8 cellular contexts compared by ENCODE assay signal in genomic region chrX:150587585-150588503, GRCh38. TPM values are rescaled to one million over a fixed set of nuclear protein-coding genes. Genes with fewer than 3 reads are reported as not detected.
DNase-seq lines count a peak whose midpoint lies in the region; ATAC-seq and TF ChIP-seq lines count a peak whose summit lies in the region.

No MANE protein-coding gene starts in this region.

- no peaks in the 10 kb centered on the region for H3F3A ChIP-seq in GM23338 (replicated peaks; ENCODE audit: low read depth)

- intact Hi-C loops in activated CD4-positive, alpha-beta T cell treated with anti-CD3 and anti-CD28 coated beads, Interleukin-2, amount 10 ng/mL, durations not matched to agents 24 days and 14 days (cut with micrococcal nuclease): loop anchor here (2.0 kb wide), 1 partner anchor 101 kb away; no protein-coding TSS in a partner anchor

- no peaks in the 10 kb centered on the region for H3K9me2 ChIP-seq in GM23338 (ENCODE audit: insufficient read depth)

- no peaks in the 10 kb centered on the region for H3K27me3 Mint-ChIP-seq in GM23338 (ENCODE audit: insufficient read depth, low read depth, poor library complexity)
- no peaks in the 10 kb centered on the region for H3K27me3 Mint-ChIP-seq in activated CD4-positive, alpha-beta T cell treated with anti-CD3 and anti-CD28 coated beads, Interleukin-2, amount 10 ng/mL, durations not matched to agents 24 days and 14 days

- ATAC-seq in GM23338 (no peak), GM18519 (IDR thresholded peaks at IDR 0.05; ENCODE audit: low FRiP score, unreplicated experiment) (no peak), HG02870 (IDR thresholded peaks at IDR 0.05; ENCODE audit: unreplicated experiment) (no peak)

- H3K27ac Mint-ChIP-seq in GM23338: no peak overlapping the region
- no peak overlapping the region for H3K27ac Mint-ChIP-seq in activated CD4-positive, alpha-beta T cell treated with anti-CD3 and anti-CD28 coated beads, Interleukin-2, amount 10 ng/mL, durations not matched to agents 24 days and 14 days

- no peaks in the 10 kb centered on the region for H3K79me2 ChIP-seq in GM23338 (replicated peaks; ENCODE audit: insufficient read depth)

- no peak overlapping the region for H3K4me3 Mint-ChIP-seq in GM23338
- no peak overlapping the region for H3K4me3 Mint-ChIP-seq in activated CD4-positive, alpha-beta T cell treated with anti-CD3 and anti-CD28 coated beads, Interleukin-2, amount 10 ng/mL, durations not matched to agents 24 days and 14 days

- peaks cover 3% of the 10 kb centered on the region; the same call in 2 of the 3 replicates for H3K4me1 Mint-ChIP-seq in GM23338
- H3K4me1 Mint-ChIP-seq in activated CD4-positive, alpha-beta T cell treated with anti-CD3 and anti-CD28 coated beads, Interleukin-2, amount 10 ng/mL, durations not matched to agents 24 days and 14 days: peaks cover 20% of the 10 kb centered on the region

- DNase-seq in AG09319 (ENCODE audit: extremely low read depth, low read depth) (no peak), GM23338 (ENCODE audit: low spot score) (no peak), erythroblast (lab: John Stamatoyannopoulos, UW) (peak; percentile 22 to 57), DMS153 treated with DMSO at 0.1 percent for 48 hours (lab: John Stamatoyannopoulos, UW; ENCODE audit: unreplicated experiment) (no peak)
- peak; percentile 75 for DNase-seq in activated CD4-positive, alpha-beta T cell treated with anti-CD3 and anti-CD28 coated beads, Interleukin-2, amount 10 ng/mL, durations not matched to agents 24 days and 14 days
- DNase-seq in stimulated activated CD4-positive, alpha-beta T cell treated with anti-CD3 and anti-CD28 coated beads, Interleukin-2, amount 100 ng/mL, for 24 hours: peak; percentile 51 to 62

- TF ChIP-seq CTCF in AG09319 (IDR thresholded peaks at IDR 0.05; ENCODE audit: low read depth, low read length) (peak; percentile 62), GM23338 (conservative IDR thresholded peaks at IDR 0.05; ENCODE audit: low read depth in 2 of 2) (peak; percentile 72 to 80)

- H3K36me3 ChIP-seq in GM23338 (ENCODE audit: insufficient read depth): no peaks in the 10 kb centered on the region

- no peaks in the 10 kb centered on the region for H4K20me1 ChIP-seq in GM23338 (replicated peaks; ENCODE audit: insufficient read depth)

- H3K4me3 ChIP-seq in GM23338: no peak overlapping the region

- no peak for TF ChIP-seq POLR2A in erythroblast (IDR thresholded peaks at IDR 0.05; ENCODE audit: low read length)

- no peaks in the 10 kb centered on the region for H3K4me1 ChIP-seq in GM23338 (ENCODE audit: insufficient read depth)

- H3K27ac ChIP-seq in GM23338 (ENCODE audit: low read depth): no peak overlapping the region

- no peak overlapping the region for H2AFZ ChIP-seq in GM23338

- H3K9me3 Mint-ChIP-seq in GM23338: no peaks in the 10 kb centered on the region
- no peaks in the 10 kb centered on the region for H3K9me3 Mint-ChIP-seq in activated CD4-positive, alpha-beta T cell treated with anti-CD3 and anti-CD28 coated beads, Interleukin-2, amount 10 ng/mL, durations not matched to agents 24 days and 14 days

- no peaks in the 10 kb centered on the region for H3K36me3 Mint-ChIP-seq in GM23338 (ENCODE audit: low read depth)
- H3K36me3 Mint-ChIP-seq in activated CD4-positive, alpha-beta T cell treated with anti-CD3 and anti-CD28 coated beads, Interleukin-2, amount 10 ng/mL, durations not matched to agents 24 days and 14 days (ENCODE audit: low read depth): peaks cover 3% of the 10 kb centered on the region

- H3K4me2 ChIP-seq in GM23338: no peak overlapping the region

- H3K27me3 ChIP-seq in GM23338 (ENCODE audit: insufficient read depth): no peaks in the 10 kb centered on the region

TF ChIP-seq in GM23338, 12 proteins besides CTCF, POLR2A, EP300 and RAD21:
- TF ChIP-seq JUNB (IDR thresholded peaks at IDR 0.05; ENCODE audit: unreplicated experiment): no peak
TF ChIP-seq in GM23338: peak in this region for 0.

RNA-seq across cellular contexts. Expression of gene MTM1, which starts 19.4 kb away (rescaled TPM):
- total RNA-seq in GM23338 (2014; rRNA removed; shearing (Covaris generic)): 6.1 and 8.7 TPM in 2 replicates
- 2.2 and 3.2 TPM in 2 replicates for polyA plus RNA-seq in GM23338 (2016; fragmentation: Nextera tagmentation; extraction: Ambion mirVana)
- 18.2 and 23.7 TPM in 2 replicates for total RNA-seq in activated CD4-positive, alpha-beta T cell treated with anti-CD3 and anti-CD28 coated beads, Interleukin-2, amount 10 ng/mL, durations not matched to agents 24 days and 14 days

Comparison
In these comparisons a context has a peak if more than half of its experiments do, and no peak if none do; other contexts are left out.
1. DNase-seq: peak in activated CD4-positive, alpha-beta T cell treated with anti-CD3 and anti-CD28 coated beads, Interleukin-2, amount 10 ng/mL, durations not matched to agents 24 days and 14 days (single experiment), erythroblast (2 of 2) and stimulated activated CD4-positive, alpha-beta T cell treated with anti-CD3 and anti-CD28 coated beads, Interleukin-2, amount 100 ng/mL, for 24 hours (2 of 2); none in AG09319 (single experiment), GM23338 (single experiment) and DMS153 treated with DMSO at 0.1 percent for 48 hours (single experiment).